In genomic region chr7:33932221-33932620, GRCh38 we compare ENCODE assay signal across 11 cellular contexts. TPM values are rescaled to one million over a fixed set of nuclear protein-coding genes. Genes with fewer than 3 reads are reported as not detected.
DNase-seq lines count a peak whose midpoint lies in the region; ATAC-seq and TF ChIP-seq lines count a peak whose summit lies in the region.
"Had no signal": no experiment of that assay in that cellular context is flagged by ENCODE, and none has a peak within 500 bp of the region (broad histone marks: within the 10 kb centered on the region; RNA-seq: fewer than 3 reads in every experiment).

No MANE protein-coding gene starts in this region.

- H3K27ac ChIP-seq in HCT116 (ENCODE audit: low read depth, low read length) (no peak overlapping the region), PC-3 (ENCODE audit: low read length) (no peak overlapping the region), stomach (peak overlapping the region in 4 of 5 donors; percentile 5 to 69 (median 51))
- no peak overlapping the region for H3K27ac ChIP-seq in CD8-positive, alpha-beta memory T cell (ENCODE audit: low read depth, low read length)
- H3K27ac ChIP-seq: transverse colon had no signal

- no peak overlapping the region for H2AFZ ChIP-seq in HCT116 (ENCODE audit: low read depth, low read length, poor library complexity, severe bottlenecking)
- peak overlapping the region; percentile 72; the same call in 1 of the 2 replicates for H2AFZ ChIP-seq in PC-3 (ENCODE audit: low read length)

- H3K27me3 Mint-ChIP-seq in CD8-positive, alpha-beta memory T cell, result peaks cover 11 to 26% of the 10 kb centered on the region in 2 donors

- no peaks in the 10 kb centered on the region for H3K9me3 Mint-ChIP-seq in CD8-positive, alpha-beta memory T cell
- H3K9me3 Mint-ChIP-seq: activated naive CD8-positive, alpha-beta T cell treated with anti-CD3 and anti-CD28 coated beads, Interleukin-2, amount 10 ng/mL, durations not matched to agents 7 days and 5 days; mesothelial cell of epicardium had no signal

- H3K9me3 ChIP-seq in HCT116 (ENCODE audit: control insufficient read depth in 1 of 2, insufficient read depth in 1 of 2, low read depth in 1 of 2, low read length in 2 of 2) (no peaks in the 10 kb centered on the region), PC-3 (ENCODE audit: low read length) (no peaks in the 10 kb centered on the region), stomach (no peaks in the 10 kb centered on the region)
- H3K9me3 ChIP-seq in CD8-positive, alpha-beta memory T cell (ENCODE audit: low read length), result no peaks in the 10 kb centered on the region
- H3K9me3 ChIP-seq: transverse colon had no signal

- TF ChIP-seq CTCF in HCT116 (IDR thresholded peaks at IDR 0.05 in 2 of 3, conservative IDR thresholded peaks at IDR 0.05 in 1 of 3; ENCODE audit: borderline replicate concordance in 1 of 3, insufficient read depth in 1 of 3, low read depth in 2 of 3, low read length in 2 of 3), result no peak
- no peak for TF ChIP-seq CTCF in PC-3 (conservative IDR thresholded peaks at IDR 0.05; ENCODE audit: low read depth, low read length)
- no peak for TF ChIP-seq CTCF in stomach (IDR thresholded peaks at IDR 0.05)

- no peak for TF ChIP-seq EP300 in stomach (IDR thresholded peaks at IDR 0.05)

- CTCF ChIA-PET in HCT116 (lab: Charles Lee) (interaction anchor here (0.6 to 2.8 kb wide), 38 partner anchors 8 to 748 kb away, joined by 3 to 36 read pairs (median 4); no protein-coding TSS in a partner anchor), PC-3 (lab: Charles Lee) (interaction anchor here (0.5 to 1.2 kb wide), 6 partner anchors 23 to 874 kb away, joined by 3 to 4 read pairs (median 3); no protein-coding TSS in a partner anchor)
- CTCF ChIA-PET in CD8-positive, alpha-beta memory T cell (lab: Charles Lee), result interaction anchor here (1.0 to 2.1 kb wide), 8 partner anchors 11 to 748 kb away, joined by 3 to 16 read pairs (median 4); no protein-coding TSS in a partner anchor

- no peaks in the 10 kb centered on the region for H3K79me2 ChIP-seq in HCT116 (ENCODE audit: insufficient read depth, low read length)
- H3K79me2 ChIP-seq in PC-3 (ENCODE audit: low read length), result no peaks in the 10 kb centered on the region

- intact Hi-C loops in HCT116 (cut with micrococcal nuclease) (loop anchor here (1.0 to 2.0 kb wide), 3 partner anchors 173 to 689 kb away; no protein-coding TSS in a partner anchor), PC-3 (cut with micrococcal nuclease) (loop anchor here (2.0 to 5.0 kb wide), 2 partner anchors 475 to 747 kb away; no protein-coding TSS in a partner anchor), stomach (cut with DNase I; ENCODE audit: low total_unique reads) (no loop called here)

- H3K4me3 ChIP-seq in HCT116 (replicated peaks in 1 of 2; ENCODE audit: low read depth in 1 of 2, low read length in 2 of 2), result no peak overlapping the region; a peak in 1 of 4 replicates
- peak overlapping the region; percentile 48; the same call in 1 of the 2 replicates for H3K4me3 ChIP-seq in PC-3 (ENCODE audit: low read length)
- H3K4me3 ChIP-seq in stomach, result peak overlapping the region in 2 of 4 donors; percentile 28 to 29
- H3K4me3 ChIP-seq in CD8-positive, alpha-beta memory T cell (ENCODE audit: low read length), result no peak overlapping the region
- H3K4me3 ChIP-seq: transverse colon had no signal

- H3K4me3 Mint-ChIP-seq in CD8-positive, alpha-beta memory T cell, result no peak overlapping the region
- H3K4me3 Mint-ChIP-seq: activated CD4-positive, alpha-beta T cell treated with anti-CD3 and anti-CD28 coated beads for 36 hours; activated naive CD8-positive, alpha-beta T cell treated with anti-CD3 and anti-CD28 coated beads, Interleukin-2, amount 10 ng/mL, durations not matched to agents 7 days and 5 days; mesothelial cell of epicardium had no signal

- H4K20me1 ChIP-seq in HCT116 (ENCODE audit: insufficient read depth), result no peaks in the 10 kb centered on the region
- H4K20me1 ChIP-seq in PC-3 (ENCODE audit: low read length), result no peaks in the 10 kb centered on the region

- no peak for TF ChIP-seq POLR2A in HCT116 (IDR thresholded peaks at IDR 0.05; ENCODE audit: borderline replicate concordance, extremely low read depth, insufficient read depth, insufficient read length)
- no peak for TF ChIP-seq POLR2A in stomach (IDR thresholded peaks at IDR 0.05)

- BruUV-seq in HCT116 (replicated peaks; lab: Mats Ljungman, UMichigan) (no TSS peak), PC-3 (replicated peaks; lab: Mats Ljungman, UMichigan) (no TSS peak)

- DNase-seq in HCT116 (ENCODE audit: low read depth, low spot score) (no peak), PC-3 (no peak), inferior parietal cortex (ENCODE audit: extremely low spot score) (peak; percentile 38), stomach (no peak)
- DNase-seq in CD8-positive, alpha-beta memory T cell, result no peak

- POLR2A ChIA-PET in HCT116 (lab: Charles Lee) (interaction anchor here (1.4 kb wide), 1 partner anchor 104 kb away, joined by 3 read pairs; no protein-coding TSS in a partner anchor), PC-3 (lab: Charles Lee; ENCODE audit: unreplicated experiment) (interaction anchor here (0.6 kb wide), 1 partner anchor 674 kb away, joined by 5 read pairs; no protein-coding TSS in a partner anchor)
- POLR2A ChIA-PET in CD8-positive, alpha-beta memory T cell (lab: Charles Lee), result no interaction called here

- H3K27ac Mint-ChIP-seq in CD8-positive, alpha-beta memory T cell, result peak overlapping the region in 1 of 8 donors; percentile 21
- H3K27ac Mint-ChIP-seq: activated CD4-positive, alpha-beta T cell treated with anti-CD3 and anti-CD28 coated beads for 36 hours; activated naive CD8-positive, alpha-beta T cell treated with anti-CD3 and anti-CD28 coated beads, Interleukin-2, amount 10 ng/mL, durations not matched to agents 7 days and 5 days; mesothelial cell of epicardium had no signal

- peaks cover 3 to 8% of the 10 kb centered on the region in 2 experiments; a peak in 3 of 4 replicates for H3K4me1 ChIP-seq in HCT116 (ENCODE audit: control insufficient read depth in 1 of 2, insufficient read depth in 2 of 2, low read length in 2 of 2)
- peaks cover 21% of the 10 kb centered on the region for H3K4me1 ChIP-seq in PC-3 (ENCODE audit: insufficient read depth, low read length)
- H3K4me1 ChIP-seq in stomach, result peaks cover 0 to 20% (median 8%) of the 10 kb centered on the region in 4 donors
- no peaks in the 10 kb centered on the region for H3K4me1 ChIP-seq in CD8-positive, alpha-beta memory T cell (ENCODE audit: insufficient read depth, low read length)

- H3K9me2 ChIP-seq in HCT116 (ENCODE audit: insufficient read depth) (no peaks in the 10 kb centered on the region), PC-3 (replicated peaks; ENCODE audit: low read length) (no peaks in the 10 kb centered on the region)

- no peak for ATAC-seq in HCT116
- no peak for ATAC-seq in PC-3
- ATAC-seq in HG03196 (IDR thresholded peaks at IDR 0.05; ENCODE audit: unreplicated experiment), result no peak
- ATAC-seq in GM18870 (IDR thresholded peaks at IDR 0.05; ENCODE audit: unreplicated experiment), result no peak

- WGBS in stomach, 5 donors, result 56 to 71% (median 65%) methylated on average over 5 of the region's 5 CpGs

- no peak overlapping the region for H3K9ac ChIP-seq in HCT116 (ENCODE audit: low read length)
- H3K9ac ChIP-seq in PC-3 (ENCODE audit: low read length), result no peak overlapping the region

- H3K4me2 ChIP-seq in HCT116 (ENCODE audit: low read length), result peak overlapping the region; percentile 60
- H3K4me2 ChIP-seq in PC-3 (ENCODE audit: low read length), result peak overlapping the region; percentile 75

- no peak for TF ChIP-seq RAD21 in HCT116 (IDR thresholded peaks at IDR 0.05; ENCODE audit: low read depth)

- H3K27me3 ChIP-seq in HCT116 (ENCODE audit: insufficient read depth, low read length), result no peaks in the 10 kb centered on the region; the same call in 1 of the 2 replicates
- H3K27me3 ChIP-seq in PC-3 (ENCODE audit: low read length), result peaks cover 4% of the 10 kb centered on the region; the same call in 1 of the 2 replicates
- H3K27me3 ChIP-seq in stomach, result no peaks in the 10 kb centered on the region
- no peaks in the 10 kb centered on the region for H3K27me3 ChIP-seq in CD8-positive, alpha-beta memory T cell (ENCODE audit: insufficient read depth, low read length, poor library complexity, severe bottlenecking)
- H3K27me3 ChIP-seq: transverse colon had no signal

- H3K4me1 Mint-ChIP-seq in CD8-positive, alpha-beta memory T cell, result peaks cover 0 to 5% (median 4%) of the 10 kb centered on the region in 3 donors
- H3K4me1 Mint-ChIP-seq: activated CD4-positive, alpha-beta T cell treated with anti-CD3 and anti-CD28 coated beads for 36 hours; activated naive CD8-positive, alpha-beta T cell treated with anti-CD3 and anti-CD28 coated beads, Interleukin-2, amount 10 ng/mL, durations not matched to agents 7 days and 5 days had no signal

- H3K36me3 ChIP-seq in HCT116 (ENCODE audit: control insufficient read depth in 1 of 2, insufficient read depth in 2 of 2, low read length in 2 of 2), result no peaks in the 10 kb centered on the region
- H3K36me3 ChIP-seq in PC-3 (ENCODE audit: low read depth, low read length), result no peaks in the 10 kb centered on the region
- H3K36me3 ChIP-seq in stomach, result no peaks in the 10 kb centered on the region
- no peaks in the 10 kb centered on the region for H3K36me3 ChIP-seq in CD8-positive, alpha-beta memory T cell (ENCODE audit: insufficient read depth, low read length)
- H3K36me3 ChIP-seq: transverse colon had no signal

- RAD21 ChIA-PET in HCT116 (lab: Charles Lee; ENCODE audit: low non-redundant PET in 1 of 2, low total read pairs in 2 of 2, uncharacterized antibody in 2 of 2, unreplicated experiment in 2 of 2), result interaction anchor here in 1 of 2 experiments (1.2 kb wide), 1 partner anchor 689 kb away, joined by 3 read pairs; no protein-coding TSS in a partner anchor

- H3K36me3 Mint-ChIP-seq in CD8-positive, alpha-beta memory T cell, result no peaks in the 10 kb centered on the region
- H3K36me3 Mint-ChIP-seq: activated naive CD8-positive, alpha-beta T cell treated with anti-CD3 and anti-CD28 coated beads, Interleukin-2, amount 10 ng/mL, durations not matched to agents 7 days and 5 days; mesothelial cell of epicardium had no signal

- H3F3A ChIP-seq in PC-3 (ENCODE audit: low read length, unreplicated experiment), result no peaks in the 10 kb centered on the region

TF ChIP-seq in HCT116, 20 proteins besides CTCF, POLR2A, EP300 and RAD21:
- TF ChIP-seq FOSL1 (IDR thresholded peaks at IDR 0.05; ENCODE audit: low read depth), result no peak
- no peak for TF ChIP-seq SP1 (IDR thresholded peaks at IDR 0.05; ENCODE audit: low read depth)
- TF ChIP-seq EZH2phosphoT487 (IDR thresholded peaks at IDR 0.05; ENCODE audit: borderline replicate concordance), result no peak
- no peak for TF ChIP-seq EZH2 (IDR thresholded peaks at IDR 0.05)
- TF ChIP-seq ZNF274 (IDR thresholded peaks at IDR 0.05; ENCODE audit: low read depth, low read length), result no peak
- TF ChIP-seq EGR1 (IDR thresholded peaks at IDR 0.05; ENCODE audit: low read depth), result no peak
- TF ChIP-seq ZFX (IDR thresholded peaks at IDR 0.05), result no peak

RNA-seq across cellular contexts. Expression of gene BMPER, which starts 26.9 kb away (rescaled TPM):
- total RNA-seq in HCT116 (2021; ENCODE audit: unreplicated experiment) (not detected), PC-3 (2014; rRNA removed) (0.06 and 0.11 TPM in 2 replicates), stomach (1 to 10 TPM in 4 of 5 donors, not detected in 1; 4.6 to 9.5 (median 6.6) TPM)
- 0.03 TPM in 1 of 2 replicates, not detected in the other for polyA plus RNA-seq in HCT116 (2012)
- polyA plus RNA-seq in stomach, result 1 to 10 TPM; 1.9 to 3.4 (median 2.2) TPM
- total RNA-seq in CD8-positive, alpha-beta memory T cell, result not detected
- polyA plus RNA-seq in CD8-positive, alpha-beta memory T cell, result not detected
- total RNA-seq: activated CD4-positive, alpha-beta T cell treated with anti-CD3 and anti-CD28 coated beads for 36 hours; activated naive CD8-positive, alpha-beta T cell treated with anti-CD3 and anti-CD28 coated beads, Interleukin-2, amount 10 ng/mL, durations not matched to agents 7 days and 5 days had no signal

Comparison
In these comparisons a context has a peak if more than half of its experiments do, and no peak if none do; other contexts are left out.
1. H3K27ac ChIP-seq: peak in stomach (4 of 5); none in HCT116 (single experiment), PC-3 (single experiment) and CD8-positive, alpha-beta memory T cell (single experiment).